In the genomic region with DNA sequence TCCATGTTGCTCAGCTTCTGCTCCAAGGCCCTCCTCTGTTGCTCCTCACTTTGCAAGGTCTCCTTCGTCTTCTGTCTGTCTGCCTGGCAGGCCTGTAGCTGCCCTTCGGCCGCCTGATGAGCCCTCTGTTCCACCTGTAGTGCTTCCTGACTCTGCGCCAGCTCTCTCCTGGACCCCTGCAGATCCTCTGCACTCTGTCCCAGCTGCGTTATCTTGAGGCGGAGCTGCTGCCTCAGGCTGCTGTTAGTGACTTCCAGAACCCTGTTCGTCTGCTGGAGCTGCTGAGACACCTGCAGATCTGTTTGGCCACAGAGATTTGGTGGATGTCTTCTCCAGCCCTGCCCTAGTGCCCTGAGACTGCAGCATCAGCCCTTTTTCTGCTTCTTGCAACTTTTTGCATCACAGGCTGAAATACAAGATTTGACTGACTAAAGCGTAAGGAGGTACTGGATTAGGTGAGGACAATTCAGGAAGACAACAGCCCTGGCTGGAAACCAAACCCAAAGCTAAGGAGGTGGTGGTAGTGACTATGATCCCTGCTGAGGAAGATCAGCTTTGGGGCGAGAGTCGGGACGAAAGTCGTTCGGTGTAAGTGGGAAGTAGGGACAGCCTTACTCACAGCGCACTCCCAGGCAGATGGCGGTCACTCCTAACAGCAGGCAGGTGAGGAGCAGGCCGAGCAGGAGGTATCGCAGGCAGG, we compare ENCODE assay signal across 14 cellular contexts. TPM values are rescaled to one million over a fixed set of nuclear protein-coding genes. Genes with fewer than 3 reads are reported as not detected.
DNase-seq lines count a peak whose midpoint lies in the region; ATAC-seq, FAIRE-seq and TF ChIP-seq lines count a peak whose summit lies in the region.
"Had no signal": no experiment of that assay in that cellular context is flagged by ENCODE, and none has a peak within 500 bp of the region (broad histone marks: within the 10 kb centered on the region; RNA-seq: fewer than 3 reads in every experiment).

No MANE protein-coding gene starts in this region.

- H3K27ac Mint-ChIP-seq in activated CD4-positive, alpha-beta T cell treated with anti-CD3 and anti-CD28 coated beads for 36 hours, result peak overlapping the region; percentile 52
- no peak overlapping the region for H3K27ac Mint-ChIP-seq in endodermal cell

- H3K9me2 ChIP-seq in OCI-LY1 (ENCODE audit: low read depth, low read length), result no peaks in the 10 kb centered on the region

- no peak for FAIRE-seq in D721Med (lab: Jason Lieb, UNC)
- FAIRE-seq: A549, colon had no signal

- peaks cover 43% of the 10 kb centered on the region for H3K4me1 Mint-ChIP-seq in activated CD4-positive, alpha-beta T cell treated with anti-CD3 and anti-CD28 coated beads for 36 hours
- H3K4me1 Mint-ChIP-seq in endodermal cell, result peaks cover 12% of the 10 kb centered on the region

- 80 to 86% methylated on average over 15 to 17 of the region's 17 CpGs for WGBS in endodermal cell (ENCODE audit: insufficient coverage in 1 of 2, insufficient read length in 1 of 2), 2 experiments

- TF ChIP-seq CTCF in OCI-LY1 (IDR thresholded peaks at IDR 0.05; ENCODE audit: low read length), result no peak
- no peak for TF ChIP-seq CTCF in endodermal cell (conservative IDR thresholded peaks at IDR 0.05)
- TF ChIP-seq CTCF in GM13977 (IDR thresholded peaks at IDR 0.05; ENCODE audit: extremely low read depth, insufficient read depth, missing control alignments), result no peak
- no peak for TF ChIP-seq CTCF in D721Med (IDR thresholded peaks at IDR 0.05; ENCODE audit: insufficient read depth, missing control alignments)

- H3K4me3 ChIP-seq in OCI-LY1 (ENCODE audit: low read depth, low read length, poor library complexity, severe bottlenecking), result peak overlapping the region; percentile 74
- H3K4me3 ChIP-seq in endodermal cell (ENCODE audit: low read length), result no peak overlapping the region
- H3K4me3 ChIP-seq: A549 had no signal

- CTCF ChIA-PET in activated CD4-positive, alpha-beta T cell treated with anti-CD3 and anti-CD28 coated beads for 36 hours (lab: Charles Lee), result interaction anchor here (0.5 to 1.8 kb wide), 13 partner anchors 10 to 1476 kb away, joined by 3 to 9 read pairs (median 4); a partner anchor contains a TSS

- H3K4me1 ChIP-seq in OCI-LY1 (ENCODE audit: insufficient read depth, low read length, severe bottlenecking) (peaks cover 59% of the 10 kb centered on the region), endodermal cell (ENCODE audit: control insufficient read depth, insufficient read depth, low read length) (no peaks in the 10 kb centered on the region)
- H3K4me1 ChIP-seq: A549 had no signal

- H3K36me3 ChIP-seq in OCI-LY1 (ENCODE audit: insufficient read depth, low read length), result peaks cover 46% of the 10 kb centered on the region; the same call in 1 of the 2 replicates
- no peaks in the 10 kb centered on the region for H3K36me3 ChIP-seq in endodermal cell (ENCODE audit: control insufficient read depth, insufficient read depth, low read length)
- H3K36me3 ChIP-seq: tibial nerve had no signal

- H3K27ac ChIP-seq in OCI-LY1 (ENCODE audit: low read depth, low read length, poor library complexity, severe bottlenecking) (peak overlapping the region; percentile 100), endodermal cell (ENCODE audit: low read depth, low read length) (no peak overlapping the region)
- H3K27ac ChIP-seq: A549 had no signal

- H3K4me2 ChIP-seq in OCI-LY1 (ENCODE audit: low read length), result peak overlapping the region; percentile 95

- intact Hi-C loops in activated CD4-positive, alpha-beta T cell treated with anti-CD3 and anti-CD28 coated beads for 36 hours (cut with DNase I, micrococcal nuclease), result loop anchor here in 1 of 2 experiments (5.0 kb wide), 2 partner anchors 41 to 116 kb away; a partner anchor contains a TSS

- no peak for DNase-seq in activated CD4-positive, alpha-beta T cell treated with anti-CD3 and anti-CD28 coated beads for 36 hours
- DNase-seq in activated CD4-positive, alpha-beta T cell treated with anti-CD3 and anti-CD28 coated beads, Interleukin-2, amount 50 U/mL, for 1 hour, result no peak
- DNase-seq in endodermal cell (peak; percentile 63), retina (peak; percentile 11), cerebellar cortex (ENCODE audit: low spot score) (no peak), GM13977 (ENCODE audit: low spot score) (no peak), D721Med (ENCODE audit: insufficient read length, low spot score) (no peak)

- no peaks in the 10 kb centered on the region for H3K9me3 ChIP-seq in OCI-LY1 (ENCODE audit: low read length)
- H3K9me3 ChIP-seq in endodermal cell (ENCODE audit: control insufficient read depth, low read length), result no peaks in the 10 kb centered on the region
- H3K9me3 ChIP-seq: A549, tibial nerve had no signal

- no peak overlapping the region for H2AFZ ChIP-seq in OCI-LY1 (ENCODE audit: low read length)

- H3F3A ChIP-seq in OCI-LY1 (ENCODE audit: insufficient read depth, low read length), result peaks cover 14% of the 10 kb centered on the region

- H3K4me3 Mint-ChIP-seq in activated CD4-positive, alpha-beta T cell treated with anti-CD3 and anti-CD28 coated beads for 36 hours, result peak overlapping the region; percentile 77
- peak overlapping the region; percentile 58 for H3K4me3 Mint-ChIP-seq in endodermal cell

- no peaks in the 10 kb centered on the region for H3K79me2 ChIP-seq in OCI-LY1 (ENCODE audit: insufficient read depth, low read length)

- H3K9ac ChIP-seq in OCI-LY1 (ENCODE audit: low read length) (peak overlapping the region; percentile 93), endodermal cell (ENCODE audit: extremely low read depth, low read length, poor library complexity, severe bottlenecking) (no peak overlapping the region)

- no peaks in the 10 kb centered on the region for H3K36me3 Mint-ChIP-seq in activated CD4-positive, alpha-beta T cell treated with anti-CD3 and anti-CD28 coated beads for 36 hours (ENCODE audit: low read depth)
- H3K36me3 Mint-ChIP-seq in endodermal cell (ENCODE audit: low read depth), result no peaks in the 10 kb centered on the region

- in situ Hi-C loops in GM13977 (cut with MboI; ENCODE audit: low pct_unique_long_range_greater_than_20kb, low sequenced_read_pairs, unreplicated experiment), result no loop called here

- ATAC-seq in activated CD4-positive, alpha-beta T cell treated with anti-CD3 and anti-CD28 coated beads for 36 hours, result no peak

- POLR2A ChIA-PET in activated CD4-positive, alpha-beta T cell treated with anti-CD3 and anti-CD28 coated beads for 36 hours (lab: Charles Lee), result no interaction called here

- no peaks in the 10 kb centered on the region for H4K20me1 ChIP-seq in OCI-LY1 (ENCODE audit: insufficient read depth, low read length)

- no peaks in the 10 kb centered on the region for H3K9me3 Mint-ChIP-seq in activated CD4-positive, alpha-beta T cell treated with anti-CD3 and anti-CD28 coated beads for 36 hours (ENCODE audit: low read depth)
- H3K9me3 Mint-ChIP-seq in endodermal cell, result no peaks in the 10 kb centered on the region

- no peaks in the 10 kb centered on the region for H3K27me3 Mint-ChIP-seq in activated CD4-positive, alpha-beta T cell treated with anti-CD3 and anti-CD28 coated beads for 36 hours
- peaks cover 65% of the 10 kb centered on the region for H3K27me3 Mint-ChIP-seq in endodermal cell (ENCODE audit: insufficient read depth)

- H3K27me3 ChIP-seq in OCI-LY1 (ENCODE audit: insufficient read depth, low read length) (no peaks in the 10 kb centered on the region), endodermal cell (ENCODE audit: control insufficient read depth, insufficient read depth, low read length, poor library complexity, severe bottlenecking) (peaks cover 45% of the 10 kb centered on the region)

RNA-seq across cellular contexts. Expression of a gene that starts 2.1 kb away (rescaled TPM):
- total RNA-seq in activated CD4-positive, alpha-beta T cell treated with anti-CD3 and anti-CD28 coated beads for 36 hours, result 1 to 10 TPM; 6.5 to 8.7 TPM
- total RNA-seq in endodermal cell, result 1 to 10 TPM; 2.4 to 6.9 TPM
- 6.3 TPM for polyA plus RNA-seq in endodermal cell (2013, experiment 1 of 2)
- 5.0 TPM for polyA plus RNA-seq in endodermal cell (2013, experiment 2 of 2)
- total RNA-seq: HT-29 had no signal

RNA-seq across cellular contexts. Expression of a gene that starts 11.1 kb away (rescaled TPM):
- 10 to 100 TPM; 23.3 to 27.7 TPM for total RNA-seq in activated CD4-positive, alpha-beta T cell treated with anti-CD3 and anti-CD28 coated beads for 36 hours
- 10 to 100 TPM; 30.7 to 35.2 TPM for total RNA-seq in endodermal cell
- polyA plus RNA-seq in endodermal cell (2013, experiment 1 of 2), result 25.5 TPM
- polyA plus RNA-seq in endodermal cell (2013, experiment 2 of 2), result 21.3 TPM

RNA-seq across cellular contexts. Expression of a gene that starts 34.6 kb away (rescaled TPM):
- 10 to 100 TPM; 76.5 to 80.9 TPM for total RNA-seq in activated CD4-positive, alpha-beta T cell treated with anti-CD3 and anti-CD28 coated beads for 36 hours
- total RNA-seq in endodermal cell, result under 1 TPM in 1 of 2 donors, not detected in 1; 0.22 TPM
- 0.32 TPM for polyA plus RNA-seq in endodermal cell (2013, experiment 1 of 2)
- not detected for polyA plus RNA-seq in endodermal cell (2013, experiment 2 of 2)
- total RNA-seq: HT-29, myocyte, SK-MEL-5 had no signal
- polyA plus RNA-seq: A549 had no signal

RNA-seq across cellular contexts. Expression of a gene that starts 41.7 kb away (rescaled TPM):
- over 10,000 TPM in 1 of 2 experiments, 100 to 1,000 TPM in 1; 894 to 11,462 TPM for total RNA-seq in activated CD4-positive, alpha-beta T cell treated with anti-CD3 and anti-CD28 coated beads for 36 hours
- over 10,000 TPM; 17,358 to 20,060 TPM for total RNA-seq in endodermal cell
- polyA plus RNA-seq in endodermal cell (2013, experiment 1 of 2), result 4,324 TPM
- polyA plus RNA-seq in endodermal cell (2013, experiment 2 of 2), result 7,111 TPM

RNA-seq across cellular contexts. Expression of a gene that starts 42.0 kb away (rescaled TPM):
- 10 to 100 TPM in 1 of 2 experiments, 1 to 10 TPM in 1; 7.9 to 10.4 TPM for total RNA-seq in activated CD4-positive, alpha-beta T cell treated with anti-CD3 and anti-CD28 coated beads for 36 hours
- total RNA-seq in endodermal cell, result 10 to 100 TPM; 10.6 to 15.3 TPM
- polyA plus RNA-seq in endodermal cell (2013, experiment 1 of 2), result 14.7 TPM
- polyA plus RNA-seq in endodermal cell (2013, experiment 2 of 2), result 17.7 TPM

Comparison
In these comparisons a context has a peak if more than half of its experiments do, and no peak if none do; other contexts are left out.
1. DNase-seq: peak in endodermal cell (single experiment) and retina (single experiment); none in activated CD4-positive, alpha-beta T cell treated with anti-CD3 and anti-CD28 coated beads for 36 hours (single experiment), activated CD4-positive, alpha-beta T cell treated with anti-CD3 and anti-CD28 coated beads, Interleukin-2, amount 50 U/mL, for 1 hour (single experiment), cerebellar cortex (single experiment), GM13977 (single experiment) and D721Med (single experiment).
2. RNA of a gene that starts 34.6 kb away (total RNA-seq): 76.5 to 80.9 TPM in activated CD4-positive, alpha-beta T cell treated with anti-CD3 and anti-CD28 coated beads for 36 hours; 0.22 TPM in endodermal cell; every median in the first group is over 10 times any median in the second.